Comparison of ENCODE assay signal across 1 cellular context in the genomic region with DNA sequence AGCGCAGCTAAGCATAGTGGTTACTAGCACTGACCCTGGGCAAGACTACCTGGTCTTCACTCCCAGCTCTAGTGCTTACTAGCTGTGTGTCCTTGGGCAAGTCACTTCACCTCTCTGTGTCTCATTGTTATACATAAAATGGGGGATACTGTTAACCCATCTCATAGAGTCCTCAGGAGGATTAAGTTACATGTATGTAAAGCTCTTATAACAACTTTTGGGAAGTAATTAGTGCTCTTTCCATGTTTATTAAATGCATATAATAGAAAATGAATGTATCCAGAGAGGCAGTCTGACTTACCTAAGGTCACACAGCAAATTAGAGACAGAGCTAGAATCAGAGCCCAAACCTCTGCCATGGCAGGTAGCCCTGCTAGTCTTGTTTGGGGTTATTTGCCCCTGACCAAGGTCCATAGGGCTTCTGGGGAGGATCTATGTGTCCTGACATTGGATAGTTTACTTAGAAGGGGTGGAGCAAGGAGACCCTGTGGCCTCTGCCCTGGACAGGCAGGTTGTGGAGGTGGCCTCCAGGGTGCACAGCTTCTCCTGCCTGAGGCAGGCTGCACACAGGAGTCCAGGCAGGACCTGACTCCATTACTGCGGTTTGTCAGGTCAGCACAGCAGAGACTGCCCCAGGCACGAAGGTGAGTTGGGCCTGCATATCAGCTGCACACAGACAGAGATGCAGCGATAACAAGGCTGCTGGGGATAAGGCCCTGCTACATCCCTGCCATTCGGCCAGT.
TF ChIP-seq lines count a peak whose summit lies in the region.

No MANE protein-coding gene starts in this region.

TF ChIP-seq in K562, 482 proteins besides CTCF, POLR2A, EP300 and RAD21 (continued from another document and continues in another):
- TF ChIP-seq, protein P1, sequence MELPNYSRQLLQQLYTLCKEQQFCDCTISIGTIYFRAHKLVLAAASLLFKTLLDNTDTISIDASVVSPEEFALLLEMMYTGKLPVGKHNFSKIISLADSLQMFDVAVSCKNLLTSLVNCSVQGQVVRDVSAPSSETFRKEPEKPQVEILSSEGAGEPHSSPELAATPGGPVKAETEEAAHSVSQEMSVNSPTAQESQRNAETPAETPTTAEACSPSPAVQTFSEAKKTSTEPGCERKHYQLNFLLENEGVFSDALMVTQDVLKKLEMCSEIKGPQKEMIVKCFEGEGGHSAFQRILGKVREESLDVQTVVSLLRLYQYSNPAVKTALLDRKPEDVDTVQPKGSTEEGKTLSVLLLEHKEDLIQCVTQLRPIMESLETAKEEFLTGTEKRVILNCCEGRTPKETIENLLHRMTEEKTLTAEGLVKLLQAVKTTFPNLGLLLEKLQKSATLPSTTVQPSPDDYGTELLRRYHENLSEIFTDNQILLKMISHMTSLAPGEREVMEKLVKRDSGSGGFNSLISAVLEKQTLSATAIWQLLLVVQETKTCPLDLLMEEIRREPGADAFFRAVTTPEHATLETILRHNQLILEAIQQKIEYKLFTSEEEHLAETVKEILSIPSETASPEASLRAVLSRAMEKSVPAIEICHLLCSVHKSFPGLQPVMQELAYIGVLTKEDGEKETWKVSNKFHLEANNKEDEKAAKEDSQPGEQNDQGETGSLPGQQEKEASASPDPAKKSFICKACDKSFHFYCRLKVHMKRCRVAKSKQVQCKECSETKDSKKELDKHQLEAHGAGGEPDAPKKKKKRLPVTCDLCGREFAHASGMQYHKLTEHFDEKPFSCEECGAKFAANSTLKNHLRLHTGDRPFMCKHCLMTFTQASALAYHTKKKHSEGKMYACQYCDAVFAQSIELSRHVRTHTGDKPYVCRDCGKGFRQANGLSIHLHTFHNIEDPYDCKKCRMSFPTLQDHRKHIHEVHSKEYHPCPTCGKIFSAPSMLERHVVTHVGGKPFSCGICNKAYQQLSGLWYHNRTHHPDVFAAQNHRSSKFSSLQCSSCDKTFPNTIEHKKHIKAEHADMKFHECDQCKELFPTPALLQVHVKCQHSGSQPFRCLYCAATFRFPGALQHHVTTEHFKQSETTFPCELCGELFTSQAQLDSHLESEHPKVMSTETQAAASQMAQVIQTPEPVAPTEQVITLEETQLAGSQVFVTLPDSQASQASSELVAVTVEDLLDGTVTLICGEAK (IDR thresholded peaks at IDR 0.05): no peak
- TF ChIP-seq, protein P1 (CRISPR knock-in tag; IDR thresholded peaks at IDR 0.05): no peak
- TF ChIP-seq ARID1B (IDR thresholded peaks at IDR 0.05): peak; percentile 92
- no peak for TF ChIP-seq ZBED1 (IDR thresholded peaks at IDR 0.05)
- TF ChIP-seq, protein P2, sequence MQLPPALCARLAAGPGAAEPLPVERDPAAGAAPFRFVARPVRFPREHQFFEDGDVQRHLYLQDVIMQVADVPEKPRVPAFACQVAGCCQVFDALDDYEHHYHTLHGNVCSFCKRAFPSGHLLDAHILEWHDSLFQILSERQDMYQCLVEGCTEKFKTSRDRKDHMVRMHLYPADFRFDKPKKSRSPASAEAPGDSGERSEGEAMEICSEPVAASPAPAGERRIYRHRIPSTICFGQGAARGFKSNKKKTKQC (CRISPR knock-in tag; IDR thresholded peaks at IDR 0.05): no peak
- no peak for TF ChIP-seq SREBF1 (IDR thresholded peaks at IDR 0.05; ENCODE audit: borderline replicate concordance, low read depth, low read length)
- TF ChIP-seq ZNF165 (CRISPR knock-in tag; IDR thresholded peaks at IDR 0.05; ENCODE audit: borderline replicate concordance): no peak
- no peak for TF ChIP-seq POLR3G (IDR thresholded peaks at IDR 0.05; ENCODE audit: extremely low read depth, insufficient read length, insufficient replicate concordance)
- TF ChIP-seq, protein P3, sequence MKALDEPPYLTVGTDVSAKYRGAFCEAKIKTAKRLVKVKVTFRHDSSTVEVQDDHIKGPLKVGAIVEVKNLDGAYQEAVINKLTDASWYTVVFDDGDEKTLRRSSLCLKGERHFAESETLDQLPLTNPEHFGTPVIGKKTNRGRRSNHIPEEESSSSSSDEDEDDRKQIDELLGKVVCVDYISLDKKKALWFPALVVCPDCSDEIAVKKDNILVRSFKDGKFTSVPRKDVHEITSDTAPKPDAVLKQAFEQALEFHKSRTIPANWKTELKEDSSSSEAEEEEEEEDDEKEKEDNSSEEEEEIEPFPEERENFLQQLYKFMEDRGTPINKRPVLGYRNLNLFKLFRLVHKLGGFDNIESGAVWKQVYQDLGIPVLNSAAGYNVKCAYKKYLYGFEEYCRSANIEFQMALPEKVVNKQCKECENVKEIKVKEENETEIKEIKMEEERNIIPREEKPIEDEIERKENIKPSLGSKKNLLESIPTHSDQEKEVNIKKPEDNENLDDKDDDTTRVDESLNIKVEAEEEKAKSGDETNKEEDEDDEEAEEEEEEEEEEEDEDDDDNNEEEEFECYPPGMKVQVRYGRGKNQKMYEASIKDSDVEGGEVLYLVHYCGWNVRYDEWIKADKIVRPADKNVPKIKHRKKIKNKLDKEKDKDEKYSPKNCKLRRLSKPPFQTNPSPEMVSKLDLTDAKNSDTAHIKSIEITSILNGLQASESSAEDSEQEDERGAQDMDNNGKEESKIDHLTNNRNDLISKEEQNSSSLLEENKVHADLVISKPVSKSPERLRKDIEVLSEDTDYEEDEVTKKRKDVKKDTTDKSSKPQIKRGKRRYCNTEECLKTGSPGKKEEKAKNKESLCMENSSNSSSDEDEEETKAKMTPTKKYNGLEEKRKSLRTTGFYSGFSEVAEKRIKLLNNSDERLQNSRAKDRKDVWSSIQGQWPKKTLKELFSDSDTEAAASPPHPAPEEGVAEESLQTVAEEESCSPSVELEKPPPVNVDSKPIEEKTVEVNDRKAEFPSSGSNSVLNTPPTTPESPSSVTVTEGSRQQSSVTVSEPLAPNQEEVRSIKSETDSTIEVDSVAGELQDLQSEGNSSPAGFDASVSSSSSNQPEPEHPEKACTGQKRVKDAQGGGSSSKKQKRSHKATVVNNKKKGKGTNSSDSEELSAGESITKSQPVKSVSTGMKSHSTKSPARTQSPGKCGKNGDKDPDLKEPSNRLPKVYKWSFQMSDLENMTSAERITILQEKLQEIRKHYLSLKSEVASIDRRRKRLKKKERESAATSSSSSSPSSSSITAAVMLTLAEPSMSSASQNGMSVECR (CRISPR knock-in tag; IDR thresholded peaks at IDR 0.05): no peak
- no peak for TF ChIP-seq ZNF512 (tag; IDR thresholded peaks at IDR 0.05)
- TF ChIP-seq ZSCAN29 (IDR thresholded peaks at IDR 0.05): no peak
- TF ChIP-seq ZBTB7A (IDR thresholded peaks at IDR 0.05; ENCODE audit: borderline replicate concordance, control insufficient read depth, low read depth, low read length): no peak; the same call in 1 of the 2 replicates
- TF ChIP-seq HMG20A (CRISPR knock-in tag; conservative IDR thresholded peaks at IDR 0.05): no peak
- TF ChIP-seq HNRNPL (IDR thresholded peaks at IDR 0.05; ENCODE audit: low read depth, low read length): no peak
- no peak for TF ChIP-seq ZNF445 (CRISPR knock-in tag; IDR thresholded peaks at IDR 0.05; ENCODE audit: low read depth)
- TF ChIP-seq ILF3 (IDR thresholded peaks at IDR 0.05; ENCODE audit: borderline replicate concordance): no peak
- no peak for TF ChIP-seq MCM3 (IDR thresholded peaks at IDR 0.05)
- TF ChIP-seq ZNF551 (CRISPR knock-in tag; IDR thresholded peaks at IDR 0.05): no peak
- TF ChIP-seq, protein P4, sequence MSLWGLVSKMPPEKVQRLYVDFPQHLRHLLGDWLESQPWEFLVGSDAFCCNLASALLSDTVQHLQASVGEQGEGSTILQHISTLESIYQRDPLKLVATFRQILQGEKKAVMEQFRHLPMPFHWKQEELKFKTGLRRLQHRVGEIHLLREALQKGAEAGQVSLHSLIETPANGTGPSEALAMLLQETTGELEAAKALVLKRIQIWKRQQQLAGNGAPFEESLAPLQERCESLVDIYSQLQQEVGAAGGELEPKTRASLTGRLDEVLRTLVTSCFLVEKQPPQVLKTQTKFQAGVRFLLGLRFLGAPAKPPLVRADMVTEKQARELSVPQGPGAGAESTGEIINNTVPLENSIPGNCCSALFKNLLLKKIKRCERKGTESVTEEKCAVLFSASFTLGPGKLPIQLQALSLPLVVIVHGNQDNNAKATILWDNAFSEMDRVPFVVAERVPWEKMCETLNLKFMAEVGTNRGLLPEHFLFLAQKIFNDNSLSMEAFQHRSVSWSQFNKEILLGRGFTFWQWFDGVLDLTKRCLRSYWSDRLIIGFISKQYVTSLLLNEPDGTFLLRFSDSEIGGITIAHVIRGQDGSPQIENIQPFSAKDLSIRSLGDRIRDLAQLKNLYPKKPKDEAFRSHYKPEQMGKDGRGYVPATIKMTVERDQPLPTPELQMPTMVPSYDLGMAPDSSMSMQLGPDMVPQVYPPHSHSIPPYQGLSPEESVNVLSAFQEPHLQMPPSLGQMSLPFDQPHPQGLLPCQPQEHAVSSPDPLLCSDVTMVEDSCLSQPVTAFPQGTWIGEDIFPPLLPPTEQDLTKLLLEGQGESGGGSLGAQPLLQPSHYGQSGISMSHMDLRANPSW (CRISPR knock-in tag; IDR thresholded peaks at IDR 0.05): no peak
- no peak for TF ChIP-seq ZBTB49 (CRISPR knock-in tag; IDR thresholded peaks at IDR 0.05; ENCODE audit: borderline replicate concordance)
- 0 out of 2 replicates have a peak, but pooled peaks have one; percentile 2 for TF ChIP-seq MYC (IDR thresholded peaks at IDR 0.05; ENCODE audit: low read depth, low read length)
- TF ChIP-seq MYC (CRISPR knock-in tag; IDR thresholded peaks at IDR 0.05; ENCODE audit: borderline replicate concordance, low read depth): no peak
- TF ChIP-seq DACH1 (IDR thresholded peaks at IDR 0.05; ENCODE audit: partially characterized antibody): no peak
- TF ChIP-seq MED1 (CRISPR knock-in tag; IDR thresholded peaks at IDR 0.05; ENCODE audit: borderline replicate concordance): no peak
